Comparison of ENCODE assay signal across 8 cellular contexts in the genomic region with DNA sequence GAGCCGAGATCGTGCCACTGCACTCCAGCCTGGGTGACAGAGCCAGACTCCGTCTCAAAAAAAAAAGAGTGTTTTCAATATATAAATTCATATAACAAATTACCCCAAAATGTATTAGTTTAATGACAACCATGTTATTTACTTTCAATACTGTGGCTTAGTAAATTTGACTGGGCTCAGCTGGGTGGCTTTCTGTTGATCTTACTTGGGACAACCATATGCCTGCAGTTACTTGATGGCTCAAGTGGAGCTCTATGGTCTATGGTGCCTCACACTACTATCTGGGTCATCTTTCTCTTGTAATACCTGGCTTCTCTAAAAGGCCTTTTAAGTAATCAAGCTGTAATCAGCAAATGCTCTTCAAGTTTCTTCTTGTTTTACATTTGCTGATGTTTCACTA.
"Had no signal": no experiment of that assay in that cellular context is flagged by ENCODE, and none has a peak within 500 bp of the region (broad histone marks: within the 10 kb centered on the region; RNA-seq: fewer than 3 reads in every experiment).

No MANE protein-coding gene starts in this region.

- DNase-seq: GDM1, GF-D8 had no signal

- H3K4me3 ChIP-seq: GM12878 had no signal

- FAIRE-seq: G401.6, GM12878, GM12891, GM12892, GM18507, GM19239 had no signal

- ATAC-seq: GM12878 had no signal
